33 cellular contexts compared by ENCODE assay signal in the genomic region with DNA sequence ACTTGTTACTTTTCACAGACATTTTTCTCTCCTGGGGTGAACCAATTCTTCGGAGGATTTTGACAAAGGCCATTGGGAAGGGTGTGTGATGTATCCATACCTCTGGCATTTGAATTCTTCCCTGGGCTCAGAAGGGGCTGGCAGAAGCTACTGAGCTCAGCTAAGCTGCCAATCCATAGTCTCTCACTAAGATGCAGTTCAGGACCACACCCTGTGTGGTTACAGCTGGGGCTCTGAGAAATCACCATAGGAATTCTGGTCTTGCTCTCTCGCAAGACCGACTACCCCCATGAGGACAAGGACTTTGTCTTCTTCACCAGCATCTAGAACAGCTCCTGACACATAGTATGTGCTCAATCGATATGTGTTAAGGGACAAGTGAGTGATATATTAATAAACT. TPM values are rescaled to one million over a fixed set of nuclear protein-coding genes. Genes with fewer than 3 reads are reported as not detected.
"Had no signal": no experiment of that assay in that cellular context is flagged by ENCODE, and none has a peak within 500 bp of the region (broad histone marks: within the 10 kb centered on the region; RNA-seq: fewer than 3 reads in every experiment).

No MANE protein-coding gene starts in this region.

- DNase-seq: islet precursor cell; left ventricle myocardium inferior; midbrain; mucosa of descending colon; naive thymus-derived CD4-positive, alpha-beta T cell; ovary; right lobe of liver; stimulated activated CD4-positive, alpha-beta T cell treated with anti-CD3 and anti-CD28 coated beads, Interleukin-12 subunit alpha, Interleukin-12 subunit beta, amount 100 ng/mL, for 4 hours; stimulated activated CD4-positive, alpha-beta T cell treated with anti-CD3 and anti-CD28 coated beads, Interleukin-15, amount 100 ng/mL, for 24 hours; stimulated activated CD4-positive, alpha-beta T cell treated with anti-CD3 and anti-CD28 coated beads, Interleukin-2, amount 100 ng/mL, for 24 hours; stimulated activated CD4-positive, alpha-beta T cell treated with anti-CD3 and anti-CD28 coated beads, Interleukin-4, amount 100 ng/mL, for 1 hour; stimulated activated naive CD4-positive, alpha-beta T cell; tibial artery; uterus had no signal

- ATAC-seq: mucosa of descending colon; naive thymus-derived CD4-positive, alpha-beta T cell; natural killer cell treated with Interleukin-12 subunit alpha and Interleukin-12 subunit beta and Interleukin-15 and Interleukin-18, amount 100 ng/mL, for 72 hours; right lobe of liver had no signal

- H3K4me3 Mint-ChIP-seq: naive thymus-derived CD4-positive, alpha-beta T cell; natural killer cell treated with Interleukin-12 subunit alpha and Interleukin-12 subunit beta and Interleukin-15 and Interleukin-18, amount 100 ng/mL, for 72 hours; stimulated activated naive CD8-positive, alpha-beta T cell treated with anti-CD3 and anti-CD28 coated beads, Interleukin-15, Interleukin-2, amounts not matched to agents 100 ng/mL and 50 ng/mL, for 24 hours; type B pancreatic cell had no signal

- H3K27me3 Mint-ChIP-seq: progenitor cell of endocrine pancreas, type B pancreatic cell had no signal

- H3K4me3 ChIP-seq: hepatocyte, left ventricle myocardium inferior, lung, mucosa of descending colon, ovary, right atrium auricular region, right lobe of liver, skin epidermis, suprapubic skin, thoracic aorta, tibial artery, uterus had no signal

- H3K79me2 ChIP-seq: hepatocyte had no signal

- H3K27ac Mint-ChIP-seq: naive thymus-derived CD4-positive, alpha-beta T cell; natural killer cell treated with Interleukin-12 subunit alpha and Interleukin-12 subunit beta and Interleukin-15 and Interleukin-18, amount 100 ng/mL, for 72 hours; progenitor cell of endocrine pancreas; stimulated activated naive CD8-positive, alpha-beta T cell treated with anti-CD3 and anti-CD28 coated beads, Interleukin-15, Interleukin-2, amounts not matched to agents 100 ng/mL and 50 ng/mL, for 24 hours; type B pancreatic cell had no signal

- H3K4me1 Mint-ChIP-seq: naive thymus-derived CD4-positive, alpha-beta T cell had no signal

- H3K9me3 Mint-ChIP-seq: naive thymus-derived CD4-positive, alpha-beta T cell; natural killer cell treated with Interleukin-12 subunit alpha and Interleukin-12 subunit beta and Interleukin-15 and Interleukin-18, amount 100 ng/mL, for 72 hours; stimulated activated naive CD8-positive, alpha-beta T cell treated with anti-CD3 and anti-CD28 coated beads, Interleukin-15, Interleukin-2, amounts not matched to agents 100 ng/mL and 50 ng/mL, for 24 hours; type B pancreatic cell had no signal

- H3K36me3 Mint-ChIP-seq: naive thymus-derived CD4-positive, alpha-beta T cell; natural killer cell treated with Interleukin-12 subunit alpha and Interleukin-12 subunit beta and Interleukin-15 and Interleukin-18, amount 100 ng/mL, for 72 hours; type B pancreatic cell had no signal

- H3K4me1 ChIP-seq: left ventricle myocardium inferior, right atrium auricular region, right lobe of liver, suprapubic skin, tibial artery, uterus had no signal

- H3K4me2 ChIP-seq: hepatocyte had no signal

- H3K36me3 ChIP-seq: left ventricle myocardium inferior, ovary, right atrium auricular region, right lobe of liver, suprapubic skin, thoracic aorta, tibial artery, uterus had no signal

- H3K27ac ChIP-seq: hepatocyte, left ventricle myocardium inferior, ovary, right atrium auricular region, right lobe of liver, skin epidermis, suprapubic skin, thoracic aorta, tibial artery, uterus had no signal

- H3K27me3 ChIP-seq: hepatocyte, ovary, right atrium auricular region, right lobe of liver, uterus had no signal

- H2AFZ ChIP-seq: hepatocyte had no signal

- H3K9me3 ChIP-seq: left ventricle myocardium inferior, mucosa of descending colon, ovary, right atrium auricular region, right lobe of liver, suprapubic skin, thoracic aorta, tibial artery, uterus had no signal

RNA-seq across cellular contexts. Expression of a gene that starts 6.0 kb away (rescaled TPM):
- total RNA-seq: hepatocyte; kidney epithelial cell; left ventricle myocardium inferior; mesenteric fat pad; mucosa of descending colon; myocyte; naive thymus-derived CD4-positive, alpha-beta T cell; natural killer cell treated with Interleukin-12 subunit alpha and Interleukin-12 subunit beta and Interleukin-15 and Interleukin-18, amount 100 ng/mL, for 72 hours; omental fat pad; ovary; progenitor cell of endocrine pancreas; pulmonary artery endothelial cell; renal cortical epithelial cell; right atrium auricular region; right lobe of liver; subcutaneous adipose tissue; suprapubic skin; thoracic aorta; ureter; uterus had no signal
- polyA plus RNA-seq: hepatocyte; naive thymus-derived CD4-positive, alpha-beta T cell; neural cell had no signal
